Comparison of ENCODE assay signal across 9 cellular contexts in genomic region chr14:104820669-104821228, GRCh38. TPM values are rescaled to one million over a fixed set of nuclear protein-coding genes. Genes with fewer than 3 reads are reported as not detected.
A peak's percentile ranks its signal among the peaks of the same experiment; 100 is the strongest.
DNase-seq lines count a peak whose midpoint lies in the region; ATAC-seq and TF ChIP-seq lines count a peak whose summit lies in the region.
"Had no signal": no experiment of that assay in that cellular context is flagged by ENCODE, and none has a peak within 500 bp of the region (broad histone marks: within the 10 kb centered on the region; RNA-seq: fewer than 3 reads in every experiment).

No MANE protein-coding gene starts in this region.

- no peak overlapping the region for H3K27ac Mint-ChIP-seq in immature natural killer cell
- H3K27ac Mint-ChIP-seq: dendritic cell treated with granulocyte-macrophage colony-stimulating factor and Interleukin-4, amounts not matched to agents 40 ng/mL and 50 ng/mL, for 4 days had no signal

- H3K9me3 Mint-ChIP-seq in immature natural killer cell, result no peaks in the 10 kb centered on the region

- TF ChIP-seq CTCF in BJ (IDR thresholded peaks at IDR 0.05; ENCODE audit: insufficient read depth, low read depth, low read length) (peak; percentile 82), GM10248 (IDR thresholded peaks at IDR 0.05; ENCODE audit: control extremely low read depth, extremely low read depth, low read depth, missing control alignments) (no peak), GM20000 (IDR thresholded peaks at IDR 0.05; ENCODE audit: extremely low read depth, missing control alignments) (no peak)

- no peak overlapping the region for H3K4me3 Mint-ChIP-seq in immature natural killer cell
- H3K4me3 Mint-ChIP-seq: dendritic cell treated with granulocyte-macrophage colony-stimulating factor and Interleukin-4, amounts not matched to agents 40 ng/mL and 50 ng/mL, for 4 days had no signal

- no peaks in the 10 kb centered on the region for H3K36me3 ChIP-seq in BJ (ENCODE audit: control insufficient read depth, insufficient read depth, low read length)

- H3K4me1 Mint-ChIP-seq in immature natural killer cell, result peaks cover 17 to 23% of the 10 kb centered on the region in 2 donors

- H3K36me3 Mint-ChIP-seq in immature natural killer cell, result peaks cover 0 to 3% (median 0%) of the 10 kb centered on the region in 3 donors

- H3K27me3 ChIP-seq in BJ (ENCODE audit: control insufficient read depth, insufficient read depth, low read length), result no peaks in the 10 kb centered on the region

- H3K27me3 Mint-ChIP-seq in immature natural killer cell (ENCODE audit: low read depth in 3 of 3), result peaks cover 6 to 14% (median 9%) of the 10 kb centered on the region in 3 donors

- ATAC-seq in esophagus mucosa, result peak; percentile 48

- H3K4me3 ChIP-seq in BJ (ENCODE audit: low read depth, low read length), result no peak overlapping the region

- DNase-seq in BJ (ENCODE audit: low read depth), result no peak
- peak; percentile 74 for DNase-seq in NCI-H460 (ENCODE audit: extremely low read depth, low read depth)
- peak; percentile 47 for DNase-seq in mucosa of gallbladder (ENCODE audit: low spot score)
- no peak for DNase-seq in immature natural killer cell
- no peak for DNase-seq in KG1 (lab: John Stamatoyannopoulos, UW)
- no peak for DNase-seq in GM10248 (ENCODE audit: extremely low spot score)
- no peak for DNase-seq in GM20000 (ENCODE audit: low spot score)

- POLR2A ChIA-PET in BJ (lab: Charles Lee), result no interaction called here
- POLR2A ChIA-PET in GM10248 (lab: Yijun Ruan, JAX), result no interaction called here

- CTCF ChIA-PET in BJ (lab: Yijun Ruan, JAX), result interaction anchor here (0.6 to 3.4 kb wide), 16 partner anchors 17 to 267 kb away, joined by 3 to 42 read pairs (median 4); partner anchors contain the start of gene ZBTB42
- CTCF ChIA-PET in GM10248 (lab: Yijun Ruan, JAX), result interaction anchor here (2.0 kb wide), 1 partner anchor 52 kb away, joined by 10 read pairs; no protein-coding TSS in a partner anchor

RNA-seq across cellular contexts. Expression of gene ZBTB42, which starts 19.8 kb away (rescaled TPM):
- polyA plus RNA-seq in BJ (2011; rRNA removed) (1.9 and 2.7 TPM in 2 replicates), immature natural killer cell (1 to 10 TPM in 2 of 3 donors, under 1 TPM in 1; 0.25 to 2.4 (median 2.0) TPM)
- 2.0 and 3.7 TPM in 2 replicates for polyA minus RNA-seq in BJ (2011; rRNA and poly(A)+ RNA removed)
- 3.1 and 3.5 TPM in 2 replicates for total RNA-seq in NCI-H460 (2014; rRNA removed; shearing (Covaris generic))
- 4.2 and 5.3 TPM in 2 replicates for polyA plus RNA-seq in NCI-H460 (2014; cell fraction: nucleus; rRNA removed)
- total RNA-seq in esophagus mucosa (6.4 TPM), mucosa of gallbladder (10.3 TPM)

RNA-seq across cellular contexts. Expression of gene AKT1, which starts 25.2 kb away (rescaled TPM):
- polyA plus RNA-seq in BJ (2011; rRNA removed) (152 and 226 TPM in 2 replicates), immature natural killer cell (10 to 100 TPM; 14.8 to 23.3 (median 21.3) TPM)
- polyA minus RNA-seq in BJ (2011; rRNA and poly(A)+ RNA removed), result 161 and 254 TPM in 2 replicates
- 73.1 and 83.9 TPM in 2 replicates for total RNA-seq in NCI-H460 (2014; rRNA removed; shearing (Covaris generic))
- 318 and 463 TPM in 2 replicates for polyA plus RNA-seq in NCI-H460 (2014; cell fraction: nucleus; rRNA removed)
- total RNA-seq in esophagus mucosa (57.3 TPM), mucosa of gallbladder (166 TPM)

RNA-seq across cellular contexts. Expression of gene CEP170B, which starts 44.3 kb away (rescaled TPM):
- polyA plus RNA-seq in BJ (2011; rRNA removed), result 5.4 and 8.0 TPM in 2 replicates
- polyA minus RNA-seq in BJ (2011; rRNA and poly(A)+ RNA removed), result 4.3 and 5.4 TPM in 2 replicates
- 9.5 and 12.1 TPM in 2 replicates for total RNA-seq in NCI-H460 (2014; rRNA removed; shearing (Covaris generic))
- 26.9 and 39.5 TPM in 2 replicates for polyA plus RNA-seq in NCI-H460 (2014; cell fraction: nucleus; rRNA removed)
- total RNA-seq in esophagus mucosa, result 28.1 TPM
- 95.6 TPM for total RNA-seq in mucosa of gallbladder
- polyA plus RNA-seq in immature natural killer cell, result not detected

Comparison
In these comparisons a context has a peak if more than half of its experiments do, and no peak if none do; other contexts are left out.
1. DNase-seq: peak in NCI-H460 (single experiment) and mucosa of gallbladder (single experiment); none in BJ (single experiment), immature natural killer cell (0 of 3), KG1 (single experiment), GM10248 (single experiment) and GM20000 (single experiment).